ENCODE assay signal across 26 cellular contexts in genomic region chr3:17670749-17671148, GRCh38.
"Had no signal": no experiment of that assay in that cellular context is flagged by ENCODE, and none has a peak within 500 bp of the region (broad histone marks: within the 10 kb centered on the region; RNA-seq: fewer than 3 reads in every experiment).

No MANE protein-coding gene starts in this region.

- H3K4me3 ChIP-seq: body of pancreas, MG63, SK-N-MC had no signal

- H3K27ac ChIP-seq: body of pancreas, SK-N-MC had no signal

- H3K27me3 ChIP-seq: body of pancreas, MG63 had no signal

- FAIRE-seq: bronchial epithelial cell had no signal

- H3K36me3 ChIP-seq: MG63 had no signal

- DNase-seq: activated B cell treated with CpG ODN at 0.5 μM for 24 hours; activated CD4-positive, alpha-beta T cell treated with anti-CD3 and anti-CD28 coated beads for 1 hour; activated CD4-positive, alpha-beta T cell treated with anti-CD3 and anti-CD28 coated beads, Interleukin-2, amount 10 ng/mL, durations not matched to agents 24 days and 14 days; activated CD4-positive, alpha-beta T cell treated with anti-CD3 and anti-CD28 coated beads, Interleukin-2, amount 50 U/mL, for 48 hours; activated CD8-positive, alpha-beta memory T cell treated with anti-CD3 and anti-CD28 coated beads, Interleukin-2, amount 10 ng/mL, durations not matched to agents 7 days and 5 days; activated effector memory CD4-positive, alpha-beta T cell treated with Interleukin-2 at 50 U/mL for 16 hours; activated naive CD4-positive, alpha-beta T cell; activated T-cell treated with anti-CD3 and anti-CD28 coated beads, Interleukin-2, amount 50 U/mL, for 24 hours; aorta; body of pancreas; central memory CD4-positive, alpha-beta T cell; MG63; MV-4-11; NCI-H1092 treated with DMSO at 0.1 percent for 48 hours; NCI-H1417 treated with DMSO at 0.1 percent for 48 hours; NCI-H1694; NCI-H2029; NCI-H2107; NCI-H345; NCI-H510A; NCI-H526 treated with DMSO at 0.1 percent for 48 hours; PC-3; SIG-M5; SW 1271 had no signal

- H3K9me3 ChIP-seq: body of pancreas, MG63 had no signal
